Comparison of ENCODE assay signal across 14 cellular contexts in the genomic region with DNA sequence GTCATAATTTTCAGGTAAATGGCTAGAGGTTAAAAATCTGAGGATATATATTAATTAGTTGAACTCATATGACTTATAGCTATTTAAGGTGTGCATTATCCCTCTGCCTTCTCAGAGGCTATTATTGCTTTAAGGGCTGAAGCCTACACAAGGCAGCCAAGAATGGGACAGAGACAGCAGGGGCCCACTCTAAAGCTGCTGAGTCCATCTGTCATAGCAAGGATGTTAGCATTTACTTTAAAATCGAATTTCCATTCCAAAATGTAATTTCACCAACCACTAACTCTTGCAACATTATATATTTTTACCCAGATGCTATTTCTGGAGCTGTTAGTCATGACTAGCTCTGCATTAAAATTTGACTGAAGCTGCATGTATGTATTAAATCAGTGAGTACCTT.
"Had no signal": no experiment of that assay in that cellular context is flagged by ENCODE, and none has a peak within 500 bp of the region (broad histone marks: within the 10 kb centered on the region; RNA-seq: fewer than 3 reads in every experiment).

No MANE protein-coding gene starts in this region.

- H3K36me3 Mint-ChIP-seq: activated naive CD4-positive, alpha-beta T cell treated with anti-CD3 and anti-CD28 coated beads, Interleukin-2, amount 50 U/mL, for 24 hours; memory B cell had no signal

- H3K4me3 ChIP-seq: coronary artery, hepatocyte, left ventricle myocardium inferior, pancreas had no signal

- H3K27me3 ChIP-seq: hepatocyte, pancreas had no signal

- H3K4me3 Mint-ChIP-seq: activated naive CD4-positive, alpha-beta T cell treated with anti-CD3 and anti-CD28 coated beads, Interleukin-2, amount 50 U/mL, for 24 hours; activated T-cell treated with anti-CD3 and anti-CD28 coated beads, Interleukin-2, amount 50 U/mL, for 24 hours; memory B cell; naive thymus-derived CD8-positive, alpha-beta T cell had no signal

- H3K9me3 Mint-ChIP-seq: activated naive CD4-positive, alpha-beta T cell treated with anti-CD3 and anti-CD28 coated beads, Interleukin-2, amount 50 U/mL, for 24 hours; memory B cell had no signal

- H3K4me1 Mint-ChIP-seq: activated naive CD4-positive, alpha-beta T cell treated with anti-CD3 and anti-CD28 coated beads, Interleukin-2, amount 50 U/mL, for 24 hours; memory B cell; naive thymus-derived CD8-positive, alpha-beta T cell had no signal

- DNase-seq: activated CD4-positive, alpha-beta T cell treated with anti-CD3 and anti-CD28 coated beads, Interleukin-2, amount 50 U/mL, for 48 hours; activated CD4-positive, CD25-positive, alpha-beta regulatory T cell treated with anti-CD3 and anti-CD28 coated beads, Interleukin-2, amount 50 U/mL, for 72 hours; activated effector memory CD4-positive, alpha-beta T cell treated with Interleukin-2 at 50 U/mL for 16 hours; activated T-cell treated with anti-CD3 and anti-CD28 coated beads, Interleukin-2, amount 50 U/mL, for 24 hours; left ventricle myocardium inferior; naive thymus-derived CD8-positive, alpha-beta T cell; pancreas; stimulated activated CD4-positive, alpha-beta T cell treated with anti-CD3 and anti-CD28 coated beads, Interleukin-2, amount 100 ng/mL, for 24 hours had no signal

- H3K27me3 Mint-ChIP-seq: activated naive CD4-positive, alpha-beta T cell treated with anti-CD3 and anti-CD28 coated beads, Interleukin-2, amount 50 U/mL, for 24 hours; activated T-cell treated with anti-CD3 and anti-CD28 coated beads, Interleukin-2, amount 50 U/mL, for 24 hours; memory B cell; naive thymus-derived CD8-positive, alpha-beta T cell had no signal

- FAIRE-seq: keratinocyte had no signal

- ATAC-seq: esophagus mucosa; naive thymus-derived CD8-positive, alpha-beta T cell; pancreas had no signal

- H3K36me3 ChIP-seq: left ventricle myocardium inferior, pancreas had no signal

- H3K27ac Mint-ChIP-seq: activated naive CD4-positive, alpha-beta T cell treated with anti-CD3 and anti-CD28 coated beads, Interleukin-2, amount 50 U/mL, for 24 hours; activated T-cell treated with anti-CD3 and anti-CD28 coated beads, Interleukin-2, amount 50 U/mL, for 24 hours; memory B cell; naive thymus-derived CD8-positive, alpha-beta T cell had no signal
